Comparison of ENCODE assay signal across 20 cellular contexts in the genomic region with DNA sequence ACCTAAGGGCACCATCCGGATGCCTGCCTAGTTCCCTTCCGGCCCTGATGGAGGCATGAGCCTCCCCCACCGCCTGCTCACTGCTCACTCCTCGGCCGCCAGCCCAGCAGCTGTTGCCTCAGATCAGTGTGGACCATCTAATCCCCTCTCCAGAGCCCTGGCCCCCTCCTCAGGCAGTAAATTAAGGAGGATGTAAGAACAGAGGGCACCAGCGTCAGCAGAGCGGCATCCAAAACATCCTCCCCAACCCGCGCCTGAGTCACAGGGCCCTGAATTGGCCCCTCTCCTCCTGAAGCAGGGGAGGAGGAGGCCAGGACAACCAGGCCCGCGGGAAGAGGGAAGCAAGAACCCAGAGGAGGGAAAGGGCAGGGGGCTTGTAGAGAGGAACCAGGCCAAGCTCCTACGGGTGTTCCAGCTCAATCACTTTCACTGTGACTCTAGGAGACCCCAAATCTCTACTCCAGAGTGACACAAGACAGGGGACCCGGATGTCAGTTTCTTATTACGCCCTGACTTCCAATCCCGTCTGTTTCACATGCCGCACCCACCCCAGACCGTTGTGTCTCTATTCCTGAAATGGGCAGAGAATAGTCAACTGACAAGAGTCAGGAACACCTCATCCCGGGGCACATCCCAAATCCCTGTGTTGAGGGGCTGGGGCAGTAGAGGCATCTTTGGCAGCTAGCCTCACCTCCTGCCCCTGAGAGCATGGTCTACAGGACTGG. TPM values are rescaled to one million over a fixed set of nuclear protein-coding genes. Genes with fewer than 3 reads are reported as not detected.
DNase-seq lines count a peak whose midpoint lies in the region; ATAC-seq and TF ChIP-seq lines count a peak whose summit lies in the region.
"Had no signal": no experiment of that assay in that cellular context is flagged by ENCODE, and none has a peak within 500 bp of the region (broad histone marks: within the 10 kb centered on the region; RNA-seq: fewer than 3 reads in every experiment).

No MANE protein-coding gene starts in this region.

- peaks cover 6% of the 10 kb centered on the region for H3K27me3 ChIP-seq in AG04450 (ENCODE audit: control insufficient read depth, insufficient read depth, low read length)
- H3K27me3 ChIP-seq in esophagus muscularis mucosa = peaks cover 0 to 32% (median 0%) of the 10 kb centered on the region in 4 donors
- no peaks in the 10 kb centered on the region for H3K27me3 ChIP-seq in psoas muscle (ENCODE audit: insufficient read depth in 3 of 3, low read length in 2 of 3)
- peaks cover 27% of the 10 kb centered on the region for H3K27me3 ChIP-seq in suprapubic skin
- peaks cover 0 to 71% (median 0%) of the 10 kb centered on the region in 4 donors for H3K27me3 ChIP-seq in esophagus squamous epithelium
- H3K27me3 ChIP-seq: MG63 had no signal

- WGBS in esophagus muscularis mucosa = 89% methylated on average over 17 of the region's 18 CpGs
- 25 to 36% (median 29%) methylated on average over 18 of the region's 18 CpGs for WGBS in psoas muscle, 3 donors
- WGBS in suprapubic skin = 69% methylated on average over 14 of the region's 18 CpGs
- 82 to 87% methylated on average over 9 to 10 of the region's 18 CpGs for WGBS in esophagus squamous epithelium, 2 donors

- TF ChIP-seq CTCF in AG04450 (IDR thresholded peaks at IDR 0.05; ENCODE audit: low read depth, low read length) (no peak), esophagus muscularis mucosa (IDR thresholded peaks at IDR 0.05) (no peak), psoas muscle (IDR thresholded peaks at IDR 0.05) (no peak), suprapubic skin (IDR thresholded peaks at IDR 0.05) (no peak), mucosa of descending colon (IDR thresholded peaks at IDR 0.05) (no peak), esophagus squamous epithelium (IDR thresholded peaks at IDR 0.05) (no peak)

- peak; percentile 86 to 90 (median 86) for ATAC-seq in psoas muscle
- ATAC-seq in mucosa of descending colon = no peak

- H3K9me3 ChIP-seq in AG04450 (ENCODE audit: control insufficient read depth, insufficient read depth, low read length) (no peaks in the 10 kb centered on the region; the same call in 1 of the 2 replicates), esophagus muscularis mucosa (no peaks in the 10 kb centered on the region), psoas muscle (no peaks in the 10 kb centered on the region), suprapubic skin (no peaks in the 10 kb centered on the region), mucosa of descending colon (no peaks in the 10 kb centered on the region), esophagus squamous epithelium (no peaks in the 10 kb centered on the region)
- H3K9me3 ChIP-seq: MG63 had no signal

- H3K4me3 ChIP-seq in AG04450 (ENCODE audit: low read depth, low read length) (no peak overlapping the region), esophagus muscularis mucosa (no peak overlapping the region), psoas muscle (no peak overlapping the region), suprapubic skin (no peak overlapping the region), mucosa of descending colon (no peak overlapping the region), esophagus squamous epithelium (no peak overlapping the region)
- H3K4me3 ChIP-seq: MG63 had no signal

- no peak for DNase-seq in AG04450 (ENCODE audit: low read depth, low spot score)
- DNase-seq in LHCN-M2 (ENCODE audit: low read depth) = peak; percentile 99
- peak; percentile 89 for DNase-seq in esophagus muscularis mucosa (ENCODE audit: extremely low spot score)
- peak; percentile 86 to 93 for DNase-seq in psoas muscle
- DNase-seq in suprapubic skin (ENCODE audit: low spot score in 2 of 2) = no peak
- no peak for DNase-seq in NCI-H748 (lab: John Stamatoyannopoulos, UW; ENCODE audit: unreplicated experiment)
- no peak for DNase-seq in mucosa of descending colon
- DNase-seq in esophagus squamous epithelium (lab: John Stamatoyannopoulos, UW) = no peak
- DNase-seq: 8988T, DMS 273 treated with DMSO at 0.1 percent for 48 hours, HFFc6, MG63, NCI-H1092, NCI-H2227 treated with DMSO at 0.1 percent for 48 hours, NCI-H526 treated with DMSO at 0.1 percent for 48 hours, OCI-M1, RPMI8226 had no signal

- TF ChIP-seq EP300 in esophagus muscularis mucosa (IDR thresholded peaks at IDR 0.05) = no peak
- TF ChIP-seq EP300 in suprapubic skin (IDR thresholded peaks at IDR 0.05) = no peak

- POLR2A ChIA-PET in AG04450 (lab: Yijun Ruan, JAX) = no interaction called here

- H3K36me3 ChIP-seq in esophagus muscularis mucosa (no peaks in the 10 kb centered on the region), psoas muscle (ENCODE audit: insufficient read depth in 1 of 2, low read depth in 1 of 2) (no peaks in the 10 kb centered on the region), suprapubic skin (no peaks in the 10 kb centered on the region), mucosa of descending colon (ENCODE audit: low read depth) (no peaks in the 10 kb centered on the region), esophagus squamous epithelium (no peaks in the 10 kb centered on the region)
- H3K36me3 ChIP-seq: MG63 had no signal

- H3K27ac ChIP-seq in AG04450 (ENCODE audit: low read depth, low read length) (peak overlapping the region; percentile 11), esophagus muscularis mucosa (replicated peaks in 1 of 4) (no peak overlapping the region), psoas muscle (peak overlapping the region; percentile 88), suprapubic skin (no peak overlapping the region), esophagus squamous epithelium (no peak overlapping the region)
- H3K27ac ChIP-seq: C4-2B, KMS-11 had no signal

- H3K4me1 ChIP-seq in esophagus muscularis mucosa = no peaks in the 10 kb centered on the region
- peaks cover 71% of the 10 kb centered on the region for H3K4me1 ChIP-seq in psoas muscle
- no peaks in the 10 kb centered on the region for H3K4me1 ChIP-seq in suprapubic skin
- H3K4me1 ChIP-seq in mucosa of descending colon (ENCODE audit: low read depth) = no peaks in the 10 kb centered on the region
- no peaks in the 10 kb centered on the region for H3K4me1 ChIP-seq in esophagus squamous epithelium

- no peak for TF ChIP-seq POLR2A in esophagus muscularis mucosa (IDR thresholded peaks at IDR 0.05; ENCODE audit: low read depth)
- TF ChIP-seq POLR2A in suprapubic skin (IDR thresholded peaks at IDR 0.05) = no peak
- no peak for TF ChIP-seq POLR2A in esophagus squamous epithelium (IDR thresholded peaks at IDR 0.05)

- intact Hi-C loops in esophagus muscularis mucosa (cut with DNase I) (no loop called here), psoas muscle (cut with DNase I) (loop anchor here (1.0 to 5.0 kb wide), 3 partner anchors 11 to 34 kb away; no protein-coding TSS in a partner anchor), mucosa of descending colon (cut with DNase I, micrococcal nuclease) (no loop called here), esophagus squamous epithelium (cut with DNase I) (no loop called here)

- CTCF ChIA-PET in AG04450 (lab: Charles Lee) = no interaction called here

RNA-seq across cellular contexts. Expression of a gene that starts 31.3 kb away (rescaled TPM):
- polyA plus RNA-seq in AG04450 (2011; rRNA removed) (not detected in 2 replicates), psoas muscle (10 to 100 TPM in 1 of 3 donors, 1 to 10 TPM in 2; 5.0 to 63.6 (median 6.8) TPM)
- not detected in 2 replicates for polyA minus RNA-seq in AG04450 (2011; rRNA and poly(A)+ RNA removed)
- total RNA-seq in LHCN-M2 (2014; rRNA removed) (421 and 521 TPM in 2 replicates), esophagus muscularis mucosa (not detected), psoas muscle (10 to 100 TPM; 45.6 to 95.7 (median 60.4) TPM), suprapubic skin (not detected), mucosa of descending colon (not detected), esophagus squamous epithelium (not detected)
- 96.3 TPM for polyA plus RNA-seq in LHCN-M2 (2012)
- total RNA-seq: H4, HFFc6 had no signal

RNA-seq across cellular contexts. Expression of a gene that starts 46.5 kb away (rescaled TPM):
- polyA plus RNA-seq in AG04450 (2011; rRNA removed) (0.04 TPM in 1 of 2 replicates, not detected in the other), psoas muscle (under 1 TPM; 0.01 to 0.13 (median 0.05) TPM)
- polyA minus RNA-seq in AG04450 (2011; rRNA and poly(A)+ RNA removed) = 0.09 TPM in 1 of 2 replicates, not detected in the other
- total RNA-seq in LHCN-M2 (2014; rRNA removed) (0.13 and 0.17 TPM in 2 replicates), esophagus muscularis mucosa (not detected), psoas muscle (1 to 10 TPM in 1 of 4 donors, under 1 TPM in 3; 0.05 to 1.1 (median 0.47) TPM), suprapubic skin (not detected), mucosa of descending colon (under 1 TPM; 0.29 to 0.66 (median 0.34) TPM), esophagus squamous epithelium (not detected)
- 0.16 TPM for polyA plus RNA-seq in LHCN-M2 (2012)
- total RNA-seq: H4, HFFc6 had no signal

Comparison
In these comparisons a context has a peak if more than half of its experiments do, and no peak if none do; other contexts are left out.
1. DNase-seq: peak in LHCN-M2 (single experiment), esophagus muscularis mucosa (single experiment) and psoas muscle (2 of 2); none in AG04450 (single experiment), suprapubic skin (0 of 2), NCI-H748 (single experiment), mucosa of descending colon (0 of 3) and esophagus squamous epithelium (single experiment).
2. H3K27ac ChIP-seq: peak in AG04450 (single experiment) and psoas muscle (single experiment); none in esophagus muscularis mucosa (0 of 4), suprapubic skin (single experiment) and esophagus squamous epithelium (0 of 4).
3. RNA of a gene that starts 31.3 kb away (total RNA-seq): 421 to 521 TPM in LHCN-M2 and 45.6 to 95.7 TPM in psoas muscle; not detected in esophagus muscularis mucosa, not detected in suprapubic skin, not detected in mucosa of descending colon and not detected in esophagus squamous epithelium; every median in the first group is over 10 times any median in the second.
4. intact Hi-C loops: an anchor here in psoas muscle (1.0 to 5.0 kb wide); none called in esophagus muscularis mucosa, mucosa of descending colon and esophagus squamous epithelium.